Comparison of ENCODE assay signal across 28 cellular contexts in the genomic region with DNA sequence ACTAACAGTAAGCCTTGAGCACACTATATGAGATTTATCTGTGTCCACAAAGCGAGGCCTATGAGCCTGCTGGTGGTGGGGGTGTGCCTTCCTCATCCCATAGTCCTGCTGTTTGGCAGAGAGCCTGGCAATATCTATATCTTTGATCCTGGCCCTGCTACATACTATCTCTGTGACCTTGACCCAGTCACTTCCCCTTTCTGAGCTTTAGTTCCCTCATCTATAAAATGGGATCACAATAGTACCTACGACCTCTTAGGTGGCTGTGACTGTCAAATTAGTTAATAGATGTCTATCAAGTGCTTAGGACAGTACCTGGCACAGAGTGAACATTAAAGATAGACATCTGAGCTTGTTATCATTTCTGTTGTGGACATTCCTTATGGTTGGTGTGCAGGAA.
"Had no signal": no experiment of that assay in that cellular context is flagged by ENCODE, and none has a peak within 500 bp of the region (broad histone marks: within the 10 kb centered on the region; RNA-seq: fewer than 3 reads in every experiment).

No MANE protein-coding gene starts in this region.

- H3K9me3 Mint-ChIP-seq: naive B cell; natural killer cell treated with Interleukin-12 subunit alpha and Interleukin-12 subunit beta and Interleukin-15 and Interleukin-18, amount 100 ng/mL, for 72 hours; neural progenitor cell; stimulated activated effector memory CD8-positive, alpha-beta T cell treated with anti-CD3 and anti-CD28 coated beads, Interleukin-12 subunit alpha, Interleukin-12 subunit beta, amount 100 ng/mL, for 72 hours had no signal

- H3K36me3 ChIP-seq: gastrocnemius medialis, neural progenitor cell, vagina had no signal

- H3K36me3 Mint-ChIP-seq: mesothelial cell of epicardium had no signal

- H3K9me3 ChIP-seq: gastrocnemius medialis, heart left ventricle, left lung, mucosa of descending colon, stomach, thyroid gland, vagina had no signal

- H3K27ac ChIP-seq: dorsolateral prefrontal cortex, gastrocnemius medialis, heart left ventricle, hepatocyte, left lung, neural progenitor cell, parathyroid adenoma, stomach, thyroid gland, vagina had no signal

- ATAC-seq: esophagus mucosa; gastrocnemius medialis; heart left ventricle; left cardiac atrium; left lung; mucosa of descending colon; natural killer cell treated with Interleukin-12 subunit alpha and Interleukin-12 subunit beta and Interleukin-15 and Interleukin-18, amount 100 ng/mL, for 72 hours; sciatic nerve; stimulated activated effector memory CD8-positive, alpha-beta T cell treated with anti-CD3 and anti-CD28 coated beads, Interleukin-12 subunit alpha, Interleukin-12 subunit beta, amount 100 ng/mL, for 72 hours had no signal

- H3K4me1 Mint-ChIP-seq: mesothelial cell of epicardium had no signal

- H3K79me2 ChIP-seq: hepatocyte, parathyroid adenoma had no signal

- H3K9ac ChIP-seq: neural progenitor cell, parathyroid adenoma had no signal

- H2AFZ ChIP-seq: hepatocyte, neural progenitor cell, parathyroid adenoma had no signal

- DNase-seq: dorsolateral prefrontal cortex; effector CD4-positive, alpha-beta T cell; foreskin fibroblast; gastrocnemius medialis; heart left ventricle; left cardiac atrium; left lung; mesenchymal stem cell; mucosa of descending colon; naive B cell; stimulated activated CD4-positive, alpha-beta T cell treated with anti-CD3 and anti-CD28 coated beads, Interleukin-12 subunit alpha, Interleukin-12 subunit beta, amount 100 ng/mL, for 4 hours; stimulated activated CD4-positive, alpha-beta T cell treated with anti-CD3 and anti-CD28 coated beads, Interleukin-1b, Interleukin-23, amount 100 ng/mL, for 48 hours; stimulated activated CD4-positive, alpha-beta T cell treated with anti-CD3 and anti-CD28 coated beads, Interleukin-4, amount 100 ng/mL, for 24 hours; stimulated activated naive CD4-positive, alpha-beta T cell treated with Interleukin-2 at 50 U/mL for 16 hours; stomach; thyroid gland; trophoblast cell had no signal

- H3K4me2 ChIP-seq: hepatocyte, neural progenitor cell, smooth muscle cell had no signal

- H3K27me3 Mint-ChIP-seq: naive B cell; natural killer cell treated with Interleukin-12 subunit alpha and Interleukin-12 subunit beta and Interleukin-15 and Interleukin-18, amount 100 ng/mL, for 72 hours; progenitor cell of endocrine pancreas had no signal

- H3K27me3 ChIP-seq: dorsolateral prefrontal cortex, gastrocnemius medialis, heart left ventricle, hepatocyte, left lung, neural progenitor cell, stomach, thyroid gland, vagina had no signal

- H3K4me3 Mint-ChIP-seq: mesothelial cell of epicardium; naive B cell; natural killer cell treated with Interleukin-12 subunit alpha and Interleukin-12 subunit beta and Interleukin-15 and Interleukin-18, amount 100 ng/mL, for 72 hours; neural progenitor cell; stimulated activated effector memory CD8-positive, alpha-beta T cell treated with anti-CD3 and anti-CD28 coated beads, Interleukin-12 subunit alpha, Interleukin-12 subunit beta, amount 100 ng/mL, for 72 hours had no signal

- H3K27ac Mint-ChIP-seq: mesothelial cell of epicardium; natural killer cell treated with Interleukin-12 subunit alpha and Interleukin-12 subunit beta and Interleukin-15 and Interleukin-18, amount 100 ng/mL, for 72 hours; neural progenitor cell; progenitor cell of endocrine pancreas; stimulated activated effector memory CD8-positive, alpha-beta T cell treated with anti-CD3 and anti-CD28 coated beads, Interleukin-12 subunit alpha, Interleukin-12 subunit beta, amount 100 ng/mL, for 72 hours had no signal

- H3K4me3 ChIP-seq: dorsolateral prefrontal cortex, gastrocnemius medialis, heart left ventricle, hepatocyte, left lung, mucosa of descending colon, neural progenitor cell, smooth muscle cell, stomach, thyroid gland, vagina had no signal

- H3K4me1 ChIP-seq: gastrocnemius medialis, parathyroid adenoma, stomach, vagina had no signal
